In the genomic region with DNA sequence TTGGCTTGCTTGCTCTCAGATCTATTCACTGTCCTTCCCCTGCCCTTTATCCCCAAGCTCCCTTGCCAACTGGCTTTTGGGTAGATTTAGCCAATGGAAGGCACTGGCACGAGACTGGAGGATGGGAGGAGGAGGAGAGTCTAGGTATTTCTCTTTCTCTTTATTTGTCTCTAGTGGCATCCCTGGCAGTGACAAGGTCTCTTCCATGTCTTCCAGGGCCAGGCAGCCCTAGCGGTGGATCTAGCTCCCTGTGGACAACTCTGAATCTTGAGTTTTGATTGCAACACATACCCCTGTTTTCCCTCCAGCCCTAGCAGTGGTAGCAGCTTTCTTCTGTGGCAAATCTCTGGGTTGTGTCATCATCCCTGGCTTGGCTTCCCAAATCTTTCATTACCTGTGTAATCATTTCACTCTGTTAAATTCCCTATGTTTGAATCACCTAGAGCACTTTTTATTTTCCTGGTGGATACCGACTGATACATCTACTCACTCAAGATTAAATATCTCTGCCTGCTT, we compare ENCODE assay signal across 1 cellular context.
TF ChIP-seq lines count a peak whose summit lies in the region.

No MANE protein-coding gene starts in this region.

TF ChIP-seq in HEK293, 187 proteins besides CTCF, POLR2A, EP300 and RAD21 (continued from another document):
- TF ChIP-seq PRDM10 (tag by site-specific recombination; IDR thresholded peaks at IDR 0.05): peak; percentile 91
